ENCODE assay signal across 10 cellular contexts in the genomic region with DNA sequence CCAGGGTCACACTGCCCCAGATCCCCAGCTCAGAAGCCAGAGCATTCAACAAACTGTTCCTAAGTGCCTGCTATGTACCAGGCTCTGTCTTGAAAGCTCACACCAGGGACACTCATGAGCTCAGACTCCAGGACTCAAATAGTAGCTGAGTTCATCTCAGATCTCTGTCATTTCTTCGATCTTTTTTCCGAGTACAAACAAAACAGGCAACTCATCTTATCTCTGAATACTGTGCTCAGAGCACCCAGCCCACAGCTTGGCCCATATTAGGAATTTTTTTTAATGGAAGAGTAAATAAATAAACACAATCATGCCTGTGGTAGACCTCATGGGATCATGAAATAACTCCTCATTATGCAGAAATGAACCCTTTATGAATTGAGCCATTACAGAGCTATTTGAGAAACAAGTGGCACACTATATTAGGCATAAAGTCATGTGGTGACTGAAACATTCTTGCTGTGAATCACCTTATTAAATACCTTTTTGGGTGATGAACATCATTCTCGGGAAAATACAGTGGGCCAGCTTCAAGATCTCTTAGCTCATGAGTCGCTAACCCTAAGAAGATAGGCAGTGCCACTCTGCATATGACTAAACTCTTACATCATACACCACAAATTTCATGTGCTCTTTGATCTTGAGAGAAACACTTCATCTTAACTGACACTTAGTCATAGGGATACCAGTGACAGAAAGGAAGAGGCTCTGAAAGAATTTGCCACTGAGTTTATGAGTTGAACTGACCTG. TPM values are rescaled to one million over a fixed set of nuclear protein-coding genes. Genes with fewer than 3 reads are reported as not detected.
DNase-seq lines count a peak whose midpoint lies in the region; ATAC-seq, FAIRE-seq and TF ChIP-seq lines count a peak whose summit lies in the region.
"Had no signal": no experiment of that assay in that cellular context is flagged by ENCODE, and none has a peak within 500 bp of the region (broad histone marks: within the 10 kb centered on the region; RNA-seq: fewer than 3 reads in every experiment).

No MANE protein-coding gene starts in this region.

- CTCF ChIA-PET in WTC11 (lab: Charles Lee) = no interaction called here

- ATAC-seq in GM19397 (IDR thresholded peaks at IDR 0.05; ENCODE audit: unreplicated experiment) (peak; percentile 63), HG03354 (IDR thresholded peaks at IDR 0.05; ENCODE audit: poor library complexity, severe bottlenecking, unreplicated experiment) (peak; percentile 90), WTC11 (peak; percentile 19; the same call in 1 of the 2 replicates)

- H3K79me2 ChIP-seq in hepatocyte = peaks cover 87% of the 10 kb centered on the region

- H3K27ac Mint-ChIP-seq in WTC11 = no peak overlapping the region

- no peaks in the 10 kb centered on the region for H4K20me1 ChIP-seq in hepatocyte (ENCODE audit: insufficient read depth, poor library complexity, severe bottlenecking)

- POLR2A ChIA-PET in WTC11 (lab: Charles Lee) = no interaction called here

- no peaks in the 10 kb centered on the region for H3K9me3 ChIP-seq in hepatocyte (ENCODE audit: low read depth)

- H3K36me3 ChIP-seq in hepatocyte (replicated peaks; ENCODE audit: insufficient read depth, low read depth) = no peaks in the 10 kb centered on the region

- H3K27me3 ChIP-seq in hepatocyte = no peaks in the 10 kb centered on the region

- no peak overlapping the region for H3K4me3 ChIP-seq in hepatocyte

- no peak for FAIRE-seq in GM12892 (lab: Jason Lieb, UNC)
- FAIRE-seq: GM18507 had no signal

- H3K9me3 Mint-ChIP-seq in WTC11 = no peaks in the 10 kb centered on the region

- peaks cover 20% of the 10 kb centered on the region for H3K4me1 Mint-ChIP-seq in WTC11

- no peaks in the 10 kb centered on the region for H3K36me3 Mint-ChIP-seq in WTC11

- no peak overlapping the region for H2AFZ ChIP-seq in hepatocyte

- H3K4me3 Mint-ChIP-seq in WTC11 = no peak overlapping the region

- TF ChIP-seq CTCF in WTC11 (IDR thresholded peaks at IDR 0.05) (no peak), hepatocyte (IDR thresholded peaks at IDR 0.05; ENCODE audit: poor library complexity) (no peak)

- H3K27me3 Mint-ChIP-seq in WTC11 (ENCODE audit: low read depth) = no peaks in the 10 kb centered on the region

- no peak overlapping the region for H3K4me2 ChIP-seq in hepatocyte

- peak overlapping the region; percentile 71 for H3K27ac ChIP-seq in hepatocyte

- H3K9me2 ChIP-seq in hepatocyte (replicated peaks; ENCODE audit: insufficient read depth) = no peaks in the 10 kb centered on the region

- TF ChIP-seq POLR2A in GM12892 (IDR thresholded peaks at IDR 0.05; ENCODE audit: low read depth, low read length) = no peak

- peak; percentile 53 for DNase-seq in AG08396 (ENCODE audit: low spot score)
- no peak for DNase-seq in WTC11 (ENCODE audit: low spot score)
- DNase-seq in hepatocyte (ENCODE audit: low spot score) = peak; percentile 41
- DNase-seq in NCI-H187 (lab: John Stamatoyannopoulos, UW) = no peak
- DNase-seq in Ammon's horn (ENCODE audit: low spot score) = no peak
- no peak for DNase-seq in GM12892 (ENCODE audit: insufficient read length)

- H3K4me1 ChIP-seq in hepatocyte (ENCODE audit: insufficient read depth) = peaks cover 34% of the 10 kb centered on the region

- WGBS in hepatocyte (ENCODE audit: low lambda C conversion rate, missing lambda C conversion rate) = 65% methylated on average over 4 of the region's 4 CpGs

TF ChIP-seq in WTC11, 78 proteins besides CTCF, POLR2A, EP300 and RAD21:
- peak; percentile 80 for TF ChIP-seq GABPB1 (CRISPR knock-in tag; IDR thresholded peaks at IDR 0.05)
- no peak for TF ChIP-seq EMX1 (CRISPR knock-in tag; IDR thresholded peaks at IDR 0.05)
- TF ChIP-seq, protein P1, sequence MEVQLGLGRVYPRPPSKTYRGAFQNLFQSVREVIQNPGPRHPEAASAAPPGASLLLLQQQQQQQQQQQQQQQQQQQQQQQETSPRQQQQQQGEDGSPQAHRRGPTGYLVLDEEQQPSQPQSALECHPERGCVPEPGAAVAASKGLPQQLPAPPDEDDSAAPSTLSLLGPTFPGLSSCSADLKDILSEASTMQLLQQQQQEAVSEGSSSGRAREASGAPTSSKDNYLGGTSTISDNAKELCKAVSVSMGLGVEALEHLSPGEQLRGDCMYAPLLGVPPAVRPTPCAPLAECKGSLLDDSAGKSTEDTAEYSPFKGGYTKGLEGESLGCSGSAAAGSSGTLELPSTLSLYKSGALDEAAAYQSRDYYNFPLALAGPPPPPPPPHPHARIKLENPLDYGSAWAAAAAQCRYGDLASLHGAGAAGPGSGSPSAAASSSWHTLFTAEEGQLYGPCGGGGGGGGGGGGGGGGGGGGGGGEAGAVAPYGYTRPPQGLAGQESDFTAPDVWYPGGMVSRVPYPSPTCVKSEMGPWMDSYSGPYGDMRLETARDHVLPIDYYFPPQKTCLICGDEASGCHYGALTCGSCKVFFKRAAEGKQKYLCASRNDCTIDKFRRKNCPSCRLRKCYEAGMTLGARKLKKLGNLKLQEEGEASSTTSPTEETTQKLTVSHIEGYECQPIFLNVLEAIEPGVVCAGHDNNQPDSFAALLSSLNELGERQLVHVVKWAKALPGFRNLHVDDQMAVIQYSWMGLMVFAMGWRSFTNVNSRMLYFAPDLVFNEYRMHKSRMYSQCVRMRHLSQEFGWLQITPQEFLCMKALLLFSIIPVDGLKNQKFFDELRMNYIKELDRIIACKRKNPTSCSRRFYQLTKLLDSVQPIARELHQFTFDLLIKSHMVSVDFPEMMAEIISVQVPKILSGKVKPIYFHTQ (CRISPR knock-in tag; IDR thresholded peaks at IDR 0.05) = no peak

RNA-seq across cellular contexts. Expression of gene SH3RF2, which starts 9.9 kb away (rescaled TPM):
- total RNA-seq in WTC11 (2021) = 0.83 to 1.6 TPM (median 0.98 TPM) in 3 replicates
- 32.0 and 35.1 TPM in 2 replicates for total RNA-seq in hepatocyte
- polyA plus RNA-seq in hepatocyte = 34.1 and 35.4 TPM in 2 replicates
- not detected for polyA plus RNA-seq in GM12892 (2012; ENCODE audit: missing spikeins)
- total RNA-seq: dermis microvascular lymphatic vessel endothelial cell had no signal

Comparison
In these comparisons a context has a peak if more than half of its experiments do, and no peak if none do; other contexts are left out.
1. DNase-seq: peak in AG08396 (single experiment) and hepatocyte (single experiment); none in WTC11 (single experiment), NCI-H187 (0 of 2), Ammon's horn (single experiment) and GM12892 (single experiment).
2. ATAC-seq: peak in every context shown above with its lines; median percentile 90 in HG03354; 63 in GM19397; 19 in WTC11.
3. RNA of gene SH3RF2, which starts 9.9 kb away (total RNA-seq): 32.0 to 35.1 TPM in hepatocyte; 0.83 to 1.6 TPM in WTC11; every median in the first group is over 10 times any median in the second.